Comparison of ENCODE assay signal across 11 cellular contexts in genomic region chr15:64636101-64636500, GRCh38.
A peak's percentile ranks its signal among the peaks of the same experiment; 100 is the strongest.
DNase-seq lines count a peak whose midpoint lies in the region; ATAC-seq, FAIRE-seq and TF ChIP-seq lines count a peak whose summit lies in the region.
"Had no signal": no experiment of that assay in that cellular context is flagged by ENCODE, and none has a peak within 500 bp of the region (broad histone marks: within the 10 kb centered on the region; RNA-seq: fewer than 3 reads in every experiment).

No MANE protein-coding gene starts in this region.

- SMC1A ChIA-PET in GM12878 (lab: Charles Lee; ENCODE audit: uncharacterized antibody, unreplicated experiment), result interaction anchor here (0.6 to 5.3 kb wide), 37 partner anchors 10 to 426 kb away, joined by 3 to 234 read pairs (median 9); partner anchors contain the start of genes TRIP4 and ZNF609

- in situ Hi-C loops in GM12878 (cut with MboI) (no loop called here), HepG2 (cut with HindIII; ENCODE audit: extremely low pct_ligation_motif_present, low pct_unique_long_range_greater_than_20kb) (no loop called here)

- RAD21 ChIA-PET in GM12878 (lab: Charles Lee; ENCODE audit: unreplicated experiment), result interaction anchor here (0.6 to 5.5 kb wide), 27 partner anchors 10 to 542 kb away, joined by 3 to 239 read pairs (median 14); partner anchors contain the start of genes CIAO2A, TRIP4 and ZNF609

- no peak for TF ChIP-seq POLR2A in GM12878 (IDR thresholded peaks at IDR 0.05; ENCODE audit: low read depth, low read length)
- no peak for TF ChIP-seq POLR2A in HepG2 (IDR thresholded peaks at IDR 0.05; ENCODE audit: insufficient read depth in 1 of 2, low read depth in 2 of 2, low read length in 2 of 2)

- POLR2A ChIA-PET in activated CD8-positive, alpha-beta T cell treated with anti-CD3 and anti-CD28 coated beads for 36 hours (lab: Charles Lee), result interaction anchor here (0.9 to 3.2 kb wide), 2 partner anchors 9 to 127 kb away, joined by 3 to 16 read pairs; no protein-coding TSS in a partner anchor
- POLR2A ChIA-PET in activated CD8-positive, alpha-beta T cell treated with anti-CD3 and anti-CD28 coated beads, Interleukin-2, amount 10 ng/mL, durations not matched to agents 7 days and 5 days (lab: Charles Lee), result interaction anchor here (0.6 to 1.0 kb wide), 2 partner anchors 37 to 272 kb away, joined by 3 read pairs; no protein-coding TSS in a partner anchor
- POLR2A ChIA-PET in GM12878 (lab: Charles Lee), result interaction anchor here (0.6 to 3.8 kb wide), 16 partner anchors 8 to 192 kb away, joined by 3 to 63 read pairs (median 8); partner anchors contain the start of gene ZNF609
- POLR2A ChIA-PET in HepG2 (lab: Yijun Ruan, JAX), result interaction anchor here (0.9 to 1.9 kb wide), 3 partner anchors 14 to 249 kb away, joined by 3 to 5 read pairs (median 4); partner anchors contain the start of gene TRIP4

- H3K9ac ChIP-seq in GM12878 (ENCODE audit: control insufficient read depth, insufficient read depth, low read length), result peak overlapping the region; percentile 45
- H3K9ac ChIP-seq in HepG2 (ENCODE audit: insufficient read depth, low read depth, low read length), result no peak overlapping the region
- H3K9ac ChIP-seq in stomach smooth muscle (ENCODE audit: low read length in 2 of 2), result peak overlapping the region in 1 of 2 donors; percentile 43

- CTCF ChIA-PET in activated CD8-positive, alpha-beta T cell treated with anti-CD3 and anti-CD28 coated beads for 36 hours (lab: Charles Lee), result interaction anchor here (0.6 to 2.9 kb wide), 5 partner anchors 8 to 37 kb away, joined by 3 to 13 read pairs (median 6); no protein-coding TSS in a partner anchor
- CTCF ChIA-PET in activated CD8-positive, alpha-beta T cell treated with anti-CD3 and anti-CD28 coated beads, Interleukin-2, amount 10 ng/mL, durations not matched to agents 7 days and 5 days (lab: Charles Lee), result interaction anchor here (1.3 to 4.0 kb wide), 6 partner anchors 8 to 51 kb away, joined by 3 to 20 read pairs (median 12); no protein-coding TSS in a partner anchor
- CTCF ChIA-PET in GM12878 (lab: Yijun Ruan, JAX) (interaction anchor here (1.0 to 4.3 kb wide), 19 partner anchors 8 to 249 kb away, joined by 3 to 93 read pairs (median 4); partner anchors contain the start of gene TRIP4), HepG2 (lab: Yijun Ruan, JAX; ENCODE audit: low intra/inter-chr PET ratio, low total read pairs) (no interaction called here)

- TF ChIP-seq EP300 in GM12878 (IDR thresholded peaks at IDR 0.05; ENCODE audit: borderline replicate concordance in 1 of 2, control insufficient read depth in 1 of 2, low read depth in 2 of 2, low read length in 2 of 2) (no peak), HepG2 (IDR thresholded peaks at IDR 0.05; ENCODE audit: low read depth in 2 of 2, low read length in 2 of 2) (no peak), HepG2 (CRISPR knock-in tag; IDR thresholded peaks at IDR 0.05; ENCODE audit: borderline replicate concordance) (no peak)

- H3K4me3 Mint-ChIP-seq in activated CD8-positive, alpha-beta T cell treated with anti-CD3 and anti-CD28 coated beads for 36 hours, result no peak overlapping the region
- H3K4me3 Mint-ChIP-seq in activated CD8-positive, alpha-beta T cell treated with anti-CD3 and anti-CD28 coated beads, Interleukin-2, amount 10 ng/mL, durations not matched to agents 7 days and 5 days, result no peak overlapping the region

- peaks cover 0 to 25% of the 10 kb centered on the region in 2 experiments; a peak in 3 of 4 replicates for H3K36me3 ChIP-seq in GM12878 (ENCODE audit: control insufficient read depth in 2 of 2, insufficient read depth in 2 of 2, low read length in 1 of 2)
- H3K36me3 ChIP-seq in HepG2 (replicated peaks in 1 of 2; ENCODE audit: control insufficient read depth in 1 of 2, insufficient read depth in 2 of 2, low read length in 2 of 2), result peaks cover 2 to 9% of the 10 kb centered on the region in 2 experiments; a peak in 2 of 5 replicates
- H3K36me3 ChIP-seq in stomach smooth muscle (ENCODE audit: control insufficient read depth in 2 of 2, insufficient read depth in 2 of 2, low read length in 2 of 2), result peaks cover 0 to 2% of the 10 kb centered on the region in 2 donors

- TF ChIP-seq RAD21 in GM12878 (IDR thresholded peaks at IDR 0.05; ENCODE audit: insufficient read depth, low read depth, low read length), result no peak
- TF ChIP-seq RAD21 in HepG2 (CRISPR knock-in tag; IDR thresholded peaks at IDR 0.05), result no peak

- FAIRE-seq in GM12878 (lab: Jason Lieb, UNC) (no peak), HepG2 (lab: Jason Lieb, UNC) (no peak)

- peaks cover 7% of the 10 kb centered on the region for H3K9me3 Mint-ChIP-seq in activated CD8-positive, alpha-beta T cell treated with anti-CD3 and anti-CD28 coated beads for 36 hours
- peaks cover 8% of the 10 kb centered on the region for H3K9me3 Mint-ChIP-seq in activated CD8-positive, alpha-beta T cell treated with anti-CD3 and anti-CD28 coated beads, Interleukin-2, amount 10 ng/mL, durations not matched to agents 7 days and 5 days (ENCODE audit: insufficient read depth)

- H2AFZ ChIP-seq in GM12878 (ENCODE audit: control insufficient read depth, low read depth, low read length) (no peak overlapping the region), HepG2 (ENCODE audit: low read length) (no peak overlapping the region)

- H3K36me3 Mint-ChIP-seq in activated CD8-positive, alpha-beta T cell treated with anti-CD3 and anti-CD28 coated beads for 36 hours (ENCODE audit: low read depth), result peaks cover 30% of the 10 kb centered on the region
- peaks cover 45% of the 10 kb centered on the region for H3K36me3 Mint-ChIP-seq in activated CD8-positive, alpha-beta T cell treated with anti-CD3 and anti-CD28 coated beads, Interleukin-2, amount 10 ng/mL, durations not matched to agents 7 days and 5 days (ENCODE audit: low read depth)

- H3K9me3 ChIP-seq in GM12878 (replicated peaks; ENCODE audit: control insufficient read depth, insufficient read depth, low read length) (peaks cover 5% of the 10 kb centered on the region; the same call in 2 of the 3 replicates), HepG2 (ENCODE audit: low read length) (no peaks in the 10 kb centered on the region), stomach smooth muscle (ENCODE audit: control insufficient read depth in 2 of 2, low read length in 2 of 2) (no peaks in the 10 kb centered on the region)

- intact Hi-C loops in activated CD8-positive, alpha-beta T cell treated with anti-CD3 and anti-CD28 coated beads for 36 hours (cut with micrococcal nuclease), result loop anchor here (10.0 kb wide), 1 partner anchor 191 kb away; no protein-coding TSS in a partner anchor
- intact Hi-C loops in GM12878 (cut with micrococcal nuclease; ENCODE audit: unreplicated experiment), result loop anchor here (10.0 kb wide), 1 partner anchor 211 kb away; no protein-coding TSS in a partner anchor
- intact Hi-C loops in HepG2 (cut with micrococcal nuclease; ENCODE audit: unreplicated experiment), result no loop called here

- H3K4me1 Mint-ChIP-seq in activated CD8-positive, alpha-beta T cell treated with anti-CD3 and anti-CD28 coated beads for 36 hours (ENCODE audit: low read depth), result peaks cover 71% of the 10 kb centered on the region
- H3K4me1 Mint-ChIP-seq in activated CD8-positive, alpha-beta T cell treated with anti-CD3 and anti-CD28 coated beads, Interleukin-2, amount 10 ng/mL, durations not matched to agents 7 days and 5 days (ENCODE audit: low read depth), result peaks cover 74% of the 10 kb centered on the region

- peak overlapping the region; percentile 93 for H3K4me2 ChIP-seq in GM12878 (ENCODE audit: control insufficient read depth, insufficient read depth)
- H3K4me2 ChIP-seq in HepG2 (ENCODE audit: low read depth, low read length), result peak overlapping the region; percentile 56; the same call in 1 of the 2 replicates

- peak overlapping the region; percentile 82 for H3K27ac Mint-ChIP-seq in activated CD8-positive, alpha-beta T cell treated with anti-CD3 and anti-CD28 coated beads for 36 hours
- H3K27ac Mint-ChIP-seq in activated CD8-positive, alpha-beta T cell treated with anti-CD3 and anti-CD28 coated beads, Interleukin-2, amount 10 ng/mL, durations not matched to agents 7 days and 5 days, result no peak overlapping the region

- H3K4me3 ChIP-seq in GM12878, result no peak overlapping the region
- H3K4me3 ChIP-seq in HepG2 (replicated peaks in 1 of 3; ENCODE audit: insufficient read depth in 1 of 3, low read depth in 2 of 3, low read length in 3 of 3), result no peak overlapping the region
- H3K4me3 ChIP-seq in stomach smooth muscle (ENCODE audit: low read length in 2 of 2), result no peak overlapping the region
- H3K4me3 ChIP-seq: lung had no signal

- 93% methylated on average over 2 of the region's 2 CpGs for WGBS in GM12878 (ENCODE audit: insufficient coverage, insufficient replicate concordance, low lambda C conversion rate, missing lambda C conversion rate)
- 89% methylated on average over 2 of the region's 2 CpGs for WGBS in HepG2 (ENCODE audit: low lambda C conversion rate)

- H4K20me1 ChIP-seq in GM12878 (ENCODE audit: control insufficient read depth, insufficient read depth) (no peaks in the 10 kb centered on the region), HepG2 (ENCODE audit: insufficient read depth, low read length) (no peaks in the 10 kb centered on the region)

- ATAC-seq in activated CD8-positive, alpha-beta T cell treated with anti-CD3 and anti-CD28 coated beads for 36 hours, result no peak
- no peak for ATAC-seq in activated CD8-positive, alpha-beta T cell treated with anti-CD3 and anti-CD28 coated beads, Interleukin-2, amount 10 ng/mL, durations not matched to agents 7 days and 5 days
- no peak for ATAC-seq in GM12878
- no peak for ATAC-seq in HepG2
- ATAC-seq in HG02981 (IDR thresholded peaks at IDR 0.05; ENCODE audit: unreplicated experiment), result no peak

- BruUV-seq in GM12878 (replicated peaks; lab: Mats Ljungman, UMichigan), result no TSS peak
- BruUV-seq in HepG2 (replicated peaks; lab: Mats Ljungman, UMichigan), result no TSS peak

- H3K27ac ChIP-seq in GM12878 (ENCODE audit: control insufficient read depth, insufficient read depth) (peak overlapping the region; percentile 97), HepG2 (ENCODE audit: extremely low read length, insufficient read depth, low read length) (peak overlapping the region; percentile 87), stomach smooth muscle (ENCODE audit: low read length) (peak overlapping the region; percentile 67)

- peaks cover 53% of the 10 kb centered on the region for H3K79me2 ChIP-seq in GM12878 (ENCODE audit: control insufficient read depth, insufficient read depth, low read length)
- peaks cover 13% of the 10 kb centered on the region for H3K79me2 ChIP-seq in HepG2 (ENCODE audit: insufficient read depth, low read length)

- H3K27me3 Mint-ChIP-seq in activated CD8-positive, alpha-beta T cell treated with anti-CD3 and anti-CD28 coated beads for 36 hours, result no peaks in the 10 kb centered on the region
- H3K27me3 Mint-ChIP-seq in activated CD8-positive, alpha-beta T cell treated with anti-CD3 and anti-CD28 coated beads, Interleukin-2, amount 10 ng/mL, durations not matched to agents 7 days and 5 days (ENCODE audit: low read depth), result no peaks in the 10 kb centered on the region

- H3K27me3 ChIP-seq in GM12878 (replicated peaks in 1 of 2; ENCODE audit: control insufficient read depth in 2 of 2, insufficient read depth in 2 of 2, low read length in 1 of 2) (no peaks in the 10 kb centered on the region), HepG2 (ENCODE audit: control insufficient read depth in 1 of 2, insufficient read depth in 2 of 2, low read length in 2 of 2) (no peaks in the 10 kb centered on the region), stomach smooth muscle (ENCODE audit: control insufficient read depth in 1 of 2, insufficient read depth in 2 of 2, low read length in 2 of 2) (no peaks in the 10 kb centered on the region)

- no peak for DNase-seq in activated CD8-positive, alpha-beta T cell treated with anti-CD3 and anti-CD28 coated beads for 36 hours
- no peak for DNase-seq in activated CD8-positive, alpha-beta T cell treated with anti-CD3 and anti-CD28 coated beads, Interleukin-2, amount 10 ng/mL, durations not matched to agents 7 days and 5 days
- DNase-seq in GM12878 (ENCODE audit: low read depth, low spot score) (no peak), HepG2 (ENCODE audit: low spot score) (no peak), GM10266 (ENCODE audit: extremely low spot score) (no peak)
- no peak for DNase-seq in activated effector memory CD4-positive, alpha-beta T cell treated with anti-CD3 and anti-CD28 coated beads, Interleukin-2, amount 50 U/mL, for 16 hours
- DNase-seq: effector memory CD4-positive, alpha-beta T cell; stimulated activated CD4-positive, alpha-beta T cell treated with anti-CD3 and anti-CD28 coated beads, Interleukin-4, amount 100 ng/mL, for 1 hour had no signal

- no peak for TF ChIP-seq CTCF in activated CD8-positive, alpha-beta T cell treated with anti-CD3 and anti-CD28 coated beads for 36 hours (IDR thresholded peaks at IDR 0.05)
- TF ChIP-seq CTCF in GM12878 (IDR thresholded peaks at IDR 0.05 in 2 of 3, conservative IDR thresholded peaks at IDR 0.05 in 1 of 3; ENCODE audit: control insufficient read depth in 2 of 3, extremely low read depth in 1 of 3, insufficient read depth in 1 of 3, low read depth in 3 of 3, low read length in 3 of 3) (no peak), HepG2 (CRISPR knock-in tag; IDR thresholded peaks at IDR 0.05) (no peak), GM10266 (IDR thresholded peaks at IDR 0.05; ENCODE audit: control insufficient read depth, insufficient read depth, low read depth, missing control alignments) (no peak)

- peaks cover 51% of the 10 kb centered on the region for H3K4me1 ChIP-seq in GM12878 (ENCODE audit: control insufficient read depth, insufficient read depth, low read length)
- H3K4me1 ChIP-seq in HepG2 (ENCODE audit: insufficient read depth, low read length), result peaks cover 72% of the 10 kb centered on the region
- peaks cover 27% of the 10 kb centered on the region for H3K4me1 ChIP-seq in stomach smooth muscle (ENCODE audit: control insufficient read depth, insufficient read depth, low read length)
